ENCODE assay signal across 10 cellular contexts in the genomic region with DNA sequence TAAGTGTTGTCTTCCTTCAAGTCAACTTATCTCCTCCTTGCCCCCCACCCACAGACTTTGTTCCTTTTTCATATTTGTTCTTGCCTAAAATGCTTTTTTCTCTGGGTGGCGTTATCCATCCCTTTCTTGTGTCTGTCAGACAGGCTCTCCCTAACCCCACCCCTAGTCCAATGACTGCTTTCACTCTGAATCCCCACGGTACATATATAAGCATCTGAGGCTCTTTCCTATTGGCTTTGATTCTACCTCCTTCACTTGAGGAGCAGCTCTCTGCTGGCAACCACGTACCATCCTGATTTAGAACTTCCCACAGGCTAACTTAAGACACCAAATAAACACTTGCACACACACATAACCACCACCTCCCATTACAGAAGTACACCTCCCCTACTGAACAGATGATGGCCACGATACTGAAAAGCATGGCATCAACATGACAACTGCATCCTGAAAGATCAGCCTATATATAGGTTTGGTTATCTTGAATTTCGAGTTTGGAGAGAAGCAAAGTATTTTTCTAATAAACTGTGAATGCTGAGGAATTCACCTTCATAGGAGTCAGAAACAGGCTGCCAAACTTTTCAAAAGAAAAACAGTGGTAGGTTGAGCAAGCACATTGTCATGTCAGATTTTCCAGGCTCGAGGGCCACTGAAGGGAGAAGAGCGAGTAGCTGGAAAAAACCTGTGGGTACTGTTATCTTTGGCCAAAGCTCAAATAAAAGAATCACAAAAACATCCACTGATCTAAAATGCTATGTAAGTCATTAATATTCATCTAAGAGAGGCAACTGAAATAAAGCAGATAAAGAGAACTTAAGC. TPM values are rescaled to one million over a fixed set of nuclear protein-coding genes. Genes with fewer than 3 reads are reported as not detected.
DNase-seq lines count a peak whose midpoint lies in the region; ATAC-seq, FAIRE-seq and TF ChIP-seq lines count a peak whose summit lies in the region.
"Had no signal": no experiment of that assay in that cellular context is flagged by ENCODE, and none has a peak within 500 bp of the region (broad histone marks: within the 10 kb centered on the region; RNA-seq: fewer than 3 reads in every experiment).

No MANE protein-coding gene starts in this region.

- peak; percentile 64 for ATAC-seq in stimulated activated naive CD8-positive, alpha-beta T cell treated with anti-CD3 and anti-CD28 coated beads, Interleukin-15, Interleukin-2, amounts not matched to agents 100 U/mL and 50 U/mL, for 24 hours
- no peak for ATAC-seq in stimulated activated naive CD8-positive, alpha-beta T cell treated with anti-CD3 and anti-CD28 coated beads, Interleukin-15, amount 100 ng/mL, for 72 hours
- ATAC-seq in aorta (ENCODE audit: low FRiP score): peak; percentile 62
- no peak for ATAC-seq in GM19351 (IDR thresholded peaks at IDR 0.05; ENCODE audit: unreplicated experiment)

- H2AFZ ChIP-seq in astrocyte (ENCODE audit: low read depth, low read length): no peak overlapping the region

- H3K27ac ChIP-seq in astrocyte (ENCODE audit: low read depth, low read length): peak overlapping the region; percentile 85
- H3K27ac ChIP-seq in aorta (ENCODE audit: low read depth in 1 of 2, low read length in 2 of 2): peak overlapping the region; percentile 52 to 72
- H3K27ac ChIP-seq: WERI-Rb-1 had no signal

- H4K20me1 ChIP-seq in astrocyte (ENCODE audit: insufficient read depth, low read length): peaks cover 94% of the 10 kb centered on the region

- H3K4me2 ChIP-seq in astrocyte (ENCODE audit: low read length): peak overlapping the region; percentile 55

- H3K27ac Mint-ChIP-seq in stimulated activated naive CD8-positive, alpha-beta T cell treated with anti-CD3 and anti-CD28 coated beads, Interleukin-15, amount 100 ng/mL, for 72 hours: peak overlapping the region in 1 of 2 donors; percentile 54
- H3K27ac Mint-ChIP-seq in astrocyte (ENCODE audit: unreplicated experiment): peak overlapping the region; percentile 65

- no peaks in the 10 kb centered on the region for H3K9me3 ChIP-seq in astrocyte (ENCODE audit: insufficient read depth, low read depth, low read length)
- H3K9me3 ChIP-seq in aorta (ENCODE audit: control insufficient read depth, low read length): no peaks in the 10 kb centered on the region

- WGBS in aorta, 2 donors: 9 to 10% methylated on average over 7 of the region's 7 CpGs

- peaks cover 82% of the 10 kb centered on the region for H3K79me2 ChIP-seq in astrocyte (ENCODE audit: insufficient read depth, low read length)

- H3K27me3 Mint-ChIP-seq in stimulated activated naive CD8-positive, alpha-beta T cell treated with anti-CD3 and anti-CD28 coated beads, Interleukin-15, amount 100 ng/mL, for 72 hours: no peaks in the 10 kb centered on the region
- no peaks in the 10 kb centered on the region for H3K27me3 Mint-ChIP-seq in astrocyte (ENCODE audit: low read depth, unreplicated experiment)

- peak; percentile 30 for DNase-seq in stimulated activated naive CD8-positive, alpha-beta T cell treated with anti-CD3 and anti-CD28 coated beads, Interleukin-15, Interleukin-2, amounts not matched to agents 100 U/mL and 50 U/mL, for 24 hours
- no peak for DNase-seq in stimulated activated naive CD8-positive, alpha-beta T cell treated with anti-CD3 and anti-CD28 coated beads, Interleukin-15, amount 100 ng/mL, for 72 hours
- DNase-seq in astrocyte (ENCODE audit: low read depth) (peak; percentile 88), lung microvascular endothelial cell (ENCODE audit: low read depth in 2 of 2) (peak; percentile 29 to 96), aorta (no peak), NOMO-1 (lab: John Stamatoyannopoulos, UW; ENCODE audit: unreplicated experiment in 2 of 2) (no peak), NCI-H2107 (lab: John Stamatoyannopoulos, UW) (no peak)
- DNase-seq: WERI-Rb-1 had no signal

- no peaks in the 10 kb centered on the region for H3K9me3 Mint-ChIP-seq in stimulated activated naive CD8-positive, alpha-beta T cell treated with anti-CD3 and anti-CD28 coated beads, Interleukin-15, amount 100 ng/mL, for 72 hours
- peaks cover 2% of the 10 kb centered on the region for H3K9me3 Mint-ChIP-seq in astrocyte (ENCODE audit: unreplicated experiment)

- H3K36me3 ChIP-seq in astrocyte (ENCODE audit: insufficient read depth, low read length): no peaks in the 10 kb centered on the region
- no peaks in the 10 kb centered on the region for H3K36me3 ChIP-seq in aorta (ENCODE audit: control insufficient read depth in 1 of 2, insufficient read depth in 2 of 2, low read length in 1 of 2)
- H3K36me3 ChIP-seq: WERI-Rb-1 had no signal

- H3K4me1 Mint-ChIP-seq in stimulated activated naive CD8-positive, alpha-beta T cell treated with anti-CD3 and anti-CD28 coated beads, Interleukin-15, amount 100 ng/mL, for 72 hours: peaks cover 81% of the 10 kb centered on the region
- peaks cover 56% of the 10 kb centered on the region for H3K4me1 Mint-ChIP-seq in astrocyte (ENCODE audit: low read depth, unreplicated experiment)

- no peak for TF ChIP-seq CTCF in astrocyte (IDR thresholded peaks at IDR 0.05; ENCODE audit: insufficient read depth, low read depth, low read length)

- H3K4me3 ChIP-seq in astrocyte (ENCODE audit: insufficient read depth, low read depth, low read length): peak overlapping the region; percentile 7
- no peak overlapping the region for H3K4me3 ChIP-seq in aorta (ENCODE audit: low read length in 2 of 2)

- no peak for FAIRE-seq in astrocyte (lab: Jason Lieb, UNC)
- FAIRE-seq: colon had no signal

- H3K4me1 ChIP-seq in astrocyte (ENCODE audit: insufficient read depth, low read length): peaks cover 33% of the 10 kb centered on the region
- peaks cover 13 to 14% of the 10 kb centered on the region in 2 donors for H3K4me1 ChIP-seq in aorta (ENCODE audit: control insufficient read depth in 1 of 2, insufficient read depth in 2 of 2, low read length in 2 of 2)

- no peaks in the 10 kb centered on the region for H3K27me3 ChIP-seq in astrocyte (ENCODE audit: insufficient read depth, low read length)
- H3K27me3 ChIP-seq in aorta (ENCODE audit: control insufficient read depth in 1 of 2, insufficient read depth in 2 of 2, low read length in 1 of 2): no peaks in the 10 kb centered on the region

- H3K9ac ChIP-seq in astrocyte (ENCODE audit: low read length): peak overlapping the region; percentile 51

- intact Hi-C loops in aorta (cut with DNase I): no loop called here

- H3K36me3 Mint-ChIP-seq in astrocyte (ENCODE audit: low read depth, unreplicated experiment): peaks cover 9% of the 10 kb centered on the region

- peak overlapping the region in 1 of 2 donors; percentile 16 for H3K4me3 Mint-ChIP-seq in stimulated activated naive CD8-positive, alpha-beta T cell treated with anti-CD3 and anti-CD28 coated beads, Interleukin-15, amount 100 ng/mL, for 72 hours
- H3K4me3 Mint-ChIP-seq in astrocyte (ENCODE audit: unreplicated experiment): no peak overlapping the region

RNA-seq across cellular contexts. Expression of gene STAT3, which starts 24.3 kb away (rescaled TPM):
- total RNA-seq in astrocyte (145 and 154 TPM in 2 replicates), lung microvascular endothelial cell (61.5 and 80.0 TPM in 2 replicates), aorta (100 to 1,000 TPM; 279 to 297 TPM)
- 10 to 100 TPM; 34.1 to 78.3 TPM for polyA plus RNA-seq in aorta

RNA-seq across cellular contexts. Expression of gene CAVIN1, which starts 59.1 kb away (rescaled TPM):
- total RNA-seq in astrocyte (602 and 644 TPM in 2 replicates), lung microvascular endothelial cell (342 and 371 TPM in 2 replicates), aorta (100 to 1,000 TPM; 569 to 643 TPM)
- polyA plus RNA-seq in aorta: 100 to 1,000 TPM; 350 to 422 TPM

Comparison
In these comparisons a context has a peak if more than half of its experiments do, and no peak if none do; other contexts are left out.
1. ATAC-seq: peak in stimulated activated naive CD8-positive, alpha-beta T cell treated with anti-CD3 and anti-CD28 coated beads, Interleukin-15, Interleukin-2, amounts not matched to agents 100 U/mL and 50 U/mL, for 24 hours (single experiment) and aorta (single experiment); none in stimulated activated naive CD8-positive, alpha-beta T cell treated with anti-CD3 and anti-CD28 coated beads, Interleukin-15, amount 100 ng/mL, for 72 hours (single experiment) and GM19351 (single experiment).
2. DNase-seq: peak in stimulated activated naive CD8-positive, alpha-beta T cell treated with anti-CD3 and anti-CD28 coated beads, Interleukin-15, Interleukin-2, amounts not matched to agents 100 U/mL and 50 U/mL, for 24 hours (single experiment), astrocyte (single experiment) and lung microvascular endothelial cell (2 of 2); none in stimulated activated naive CD8-positive, alpha-beta T cell treated with anti-CD3 and anti-CD28 coated beads, Interleukin-15, amount 100 ng/mL, for 72 hours (0 of 2), aorta (0 of 2), NOMO-1 (0 of 2) and NCI-H2107 (single experiment).